In the genomic region with DNA sequence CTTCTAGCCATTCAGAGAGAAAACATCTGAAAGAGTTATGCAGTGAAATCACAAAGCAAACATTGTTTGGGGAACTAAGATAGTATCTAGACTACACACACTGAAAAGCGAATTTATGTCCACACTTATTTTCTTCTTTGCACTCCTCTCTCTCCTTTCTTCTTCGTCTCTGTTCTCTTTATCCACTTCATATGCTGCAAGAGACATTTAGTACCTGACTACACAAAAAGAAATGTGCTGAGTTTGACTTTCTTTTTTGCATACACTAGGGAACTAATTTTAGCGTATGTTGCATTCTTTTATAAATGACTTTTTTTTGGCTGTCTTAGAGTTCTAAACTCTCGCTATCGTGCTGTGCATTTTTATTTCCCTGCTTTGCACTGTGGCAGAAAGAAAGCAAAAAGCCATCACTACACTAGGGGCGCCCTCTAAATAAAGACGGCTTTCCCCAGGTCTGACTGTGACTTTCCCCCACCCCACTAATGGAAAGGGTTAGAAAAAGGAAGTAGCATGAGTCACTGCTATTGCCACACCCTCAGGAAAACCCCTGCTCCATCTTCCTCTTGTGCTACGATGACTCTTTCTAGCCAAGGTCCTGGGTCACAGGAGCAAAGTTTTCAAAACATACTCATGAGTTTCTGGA, we compare ENCODE assay signal across 8 cellular contexts.
A peak's percentile ranks its signal among the peaks of the same experiment; 100 is the strongest.
DNase-seq lines count a peak whose midpoint lies in the region; ATAC-seq and TF ChIP-seq lines count a peak whose summit lies in the region.

No MANE protein-coding gene starts in this region.

- peaks cover 47% of the 10 kb centered on the region for H3K4me1 Mint-ChIP-seq in dendritic cell treated with granulocyte-macrophage colony-stimulating factor and Interleukin-4, amounts not matched to agents 40 ng/mL and 50 ng/mL, for 4 days (ENCODE audit: low read depth)
- H3K4me1 Mint-ChIP-seq in mesothelial cell of epicardium: peaks cover 15% of the 10 kb centered on the region
- peaks cover 22% of the 10 kb centered on the region for H3K4me1 Mint-ChIP-seq in stimulated activated memory B cell treated with anti-CD40 and anti-IgM and Interleukin-4, amounts not matched to agents 10 μg/mL and 1 μg/mL and 100 μg/mL, for 72 hours

- H3K9me3 Mint-ChIP-seq in dendritic cell treated with granulocyte-macrophage colony-stimulating factor and Interleukin-4, amounts not matched to agents 40 ng/mL and 50 ng/mL, for 4 days: peaks cover 14% of the 10 kb centered on the region
- peaks cover 26% of the 10 kb centered on the region for H3K9me3 Mint-ChIP-seq in mesothelial cell of epicardium
- peaks cover 13% of the 10 kb centered on the region for H3K9me3 Mint-ChIP-seq in stimulated activated memory B cell treated with anti-CD40 and anti-IgM and Interleukin-4, amounts not matched to agents 10 μg/mL and 1 μg/mL and 100 μg/mL, for 72 hours

- intact Hi-C loops in dendritic cell treated with granulocyte-macrophage colony-stimulating factor and Interleukin-4, amounts not matched to agents 40 ng/mL and 50 ng/mL, for 4 days (cut with micrococcal nuclease): loop anchor here (1.0 to 5.0 kb wide), 2 partner anchors 36 to 102 kb away; partner anchors contain the start of gene BACH1

- H3K27me3 Mint-ChIP-seq in dendritic cell treated with granulocyte-macrophage colony-stimulating factor and Interleukin-4, amounts not matched to agents 40 ng/mL and 50 ng/mL, for 4 days: no peaks in the 10 kb centered on the region
- H3K27me3 Mint-ChIP-seq in mesothelial cell of epicardium (ENCODE audit: low read depth): no peaks in the 10 kb centered on the region
- no peaks in the 10 kb centered on the region for H3K27me3 Mint-ChIP-seq in stimulated activated memory B cell treated with anti-CD40 and anti-IgM and Interleukin-4, amounts not matched to agents 10 μg/mL and 1 μg/mL and 100 μg/mL, for 72 hours

- peak overlapping the region; percentile 77 for H3K4me3 Mint-ChIP-seq in dendritic cell treated with granulocyte-macrophage colony-stimulating factor and Interleukin-4, amounts not matched to agents 40 ng/mL and 50 ng/mL, for 4 days
- peak overlapping the region; percentile 4 for H3K4me3 Mint-ChIP-seq in mesothelial cell of epicardium
- peak overlapping the region; percentile 77 for H3K4me3 Mint-ChIP-seq in stimulated activated memory B cell treated with anti-CD40 and anti-IgM and Interleukin-4, amounts not matched to agents 10 μg/mL and 1 μg/mL and 100 μg/mL, for 72 hours

- H3K27ac Mint-ChIP-seq in dendritic cell treated with granulocyte-macrophage colony-stimulating factor and Interleukin-4, amounts not matched to agents 40 ng/mL and 50 ng/mL, for 4 days: peak overlapping the region; percentile 95
- H3K27ac Mint-ChIP-seq in mesothelial cell of epicardium: peak overlapping the region; percentile 0
- H3K27ac Mint-ChIP-seq in stimulated activated memory B cell treated with anti-CD40 and anti-IgM and Interleukin-4, amounts not matched to agents 10 μg/mL and 1 μg/mL and 100 μg/mL, for 72 hours: peak overlapping the region; percentile 93

- TF ChIP-seq CTCF in mesothelial cell of epicardium (IDR thresholded peaks at IDR 0.05; ENCODE audit: unreplicated experiment): no peak

- DNase-seq in GM04503 (ENCODE audit: low read depth) (peak; percentile 52), H4 (ENCODE audit: low spot score) (peak; percentile 96), LHCN-M2 (ENCODE audit: low read depth) (peak; percentile 95), mesothelial cell of epicardium (ENCODE audit: low spot score in 2 of 2, unreplicated experiment in 2 of 2) (no peak), NCI-H128 (lab: John Stamatoyannopoulos, UW; ENCODE audit: unreplicated experiment) (no peak)
- DNase-seq in activated CD4-positive, CD25-positive, alpha-beta regulatory T cell treated with anti-CD3 and anti-CD28 coated beads, Interleukin-2, amount 50 U/mL, for 72 hours: peak; percentile 49

- peak; percentile 99 for ATAC-seq in stimulated activated memory B cell treated with anti-CD40 and anti-IgM and Interleukin-4, amounts not matched to agents 10 μg/mL and 1 μg/mL and 100 μg/mL, for 72 hours

- peaks cover 6% of the 10 kb centered on the region for H3K36me3 Mint-ChIP-seq in dendritic cell treated with granulocyte-macrophage colony-stimulating factor and Interleukin-4, amounts not matched to agents 40 ng/mL and 50 ng/mL, for 4 days (ENCODE audit: low read depth)
- H3K36me3 Mint-ChIP-seq in mesothelial cell of epicardium: peaks cover 4% of the 10 kb centered on the region
- peaks cover 6% of the 10 kb centered on the region for H3K36me3 Mint-ChIP-seq in stimulated activated memory B cell treated with anti-CD40 and anti-IgM and Interleukin-4, amounts not matched to agents 10 μg/mL and 1 μg/mL and 100 μg/mL, for 72 hours

Comparison
In these comparisons a context has a peak if more than half of its experiments do, and no peak if none do; other contexts are left out.
1. DNase-seq: peak in GM04503 (single experiment), H4 (single experiment), LHCN-M2 (single experiment) and activated CD4-positive, CD25-positive, alpha-beta regulatory T cell treated with anti-CD3 and anti-CD28 coated beads, Interleukin-2, amount 50 U/mL, for 72 hours (single experiment); none in mesothelial cell of epicardium (0 of 2) and NCI-H128 (single experiment).
2. H3K27ac Mint-ChIP-seq: peak in every context shown above with its lines; median percentile 95 in dendritic cell treated with granulocyte-macrophage colony-stimulating factor and Interleukin-4, amounts not matched to agents 40 ng/mL and 50 ng/mL, for 4 days; 93 in stimulated activated memory B cell treated with anti-CD40 and anti-IgM and Interleukin-4, amounts not matched to agents 10 μg/mL and 1 μg/mL and 100 μg/mL, for 72 hours; 0 in mesothelial cell of epicardium.
3. H3K4me3 Mint-ChIP-seq: peak in every context shown above with its lines; median percentile 77 in dendritic cell treated with granulocyte-macrophage colony-stimulating factor and Interleukin-4, amounts not matched to agents 40 ng/mL and 50 ng/mL, for 4 days; 77 in stimulated activated memory B cell treated with anti-CD40 and anti-IgM and Interleukin-4, amounts not matched to agents 10 μg/mL and 1 μg/mL and 100 μg/mL, for 72 hours; 4 in mesothelial cell of epicardium.